11 cellular contexts compared by ENCODE assay signal in genomic region chr14:60652674-60653387, GRCh38. TPM values are rescaled to one million over a fixed set of nuclear protein-coding genes. Genes with fewer than 3 reads are reported as not detected.
DNase-seq lines count a peak whose midpoint lies in the region; ATAC-seq, FAIRE-seq and TF ChIP-seq lines count a peak whose summit lies in the region.
"Had no signal": no experiment of that assay in that cellular context is flagged by ENCODE, and none has a peak within 500 bp of the region (broad histone marks: within the 10 kb centered on the region; RNA-seq: fewer than 3 reads in every experiment).

No MANE protein-coding gene starts in this region.

- H3K4me1 Mint-ChIP-seq in MCF 10A (ENCODE audit: insufficient read depth, unreplicated experiment) = no peaks in the 10 kb centered on the region

- no peaks in the 10 kb centered on the region for H3K36me3 ChIP-seq in breast epithelium
- H3K36me3 ChIP-seq in hepatocyte (replicated peaks; ENCODE audit: insufficient read depth, low read depth) = no peaks in the 10 kb centered on the region
- H3K36me3 ChIP-seq in subcutaneous abdominal adipose tissue (ENCODE audit: control insufficient read depth in 5 of 5, insufficient read depth in 5 of 5, low read length in 5 of 5) = no peaks in the 10 kb centered on the region

- peak overlapping the region in 2 of 3 donors; percentile 2 to 8 for H3K4me3 ChIP-seq in breast epithelium
- no peak overlapping the region for H3K4me3 ChIP-seq in hepatocyte
- H3K4me3 ChIP-seq in subcutaneous abdominal adipose tissue (ENCODE audit: low read depth in 1 of 5, low read length in 5 of 5) = peak overlapping the region in 3 of 5 donors; percentile 7 to 48 (median 32)

- H4K20me1 ChIP-seq in hepatocyte (ENCODE audit: insufficient read depth, poor library complexity, severe bottlenecking) = peaks cover 6% of the 10 kb centered on the region

- no peak overlapping the region for H3K27ac ChIP-seq in breast epithelium
- peak overlapping the region; percentile 87 for H3K27ac ChIP-seq in hepatocyte
- no peak overlapping the region for H3K27ac ChIP-seq in subcutaneous abdominal adipose tissue (ENCODE audit: low read depth, low read length)

- TF ChIP-seq POLR2A in breast epithelium (IDR thresholded peaks at IDR 0.05) = no peak

- ATAC-seq in GM21825 (IDR thresholded peaks at IDR 0.05; ENCODE audit: unreplicated experiment) = no peak

- H3K4me1 ChIP-seq in breast epithelium (peaks cover 4 to 11% of the 10 kb centered on the region in 2 donors), hepatocyte (ENCODE audit: insufficient read depth) (peaks cover 13% of the 10 kb centered on the region), subcutaneous abdominal adipose tissue (ENCODE audit: control insufficient read depth in 5 of 5, insufficient read depth in 5 of 5, low read length in 5 of 5) (peaks cover 4 to 63% (median 56%) of the 10 kb centered on the region in 5 donors)

- WGBS in hepatocyte (ENCODE audit: low lambda C conversion rate, missing lambda C conversion rate) = 5% methylated on average over 37 of the region's 37 CpGs

- TF ChIP-seq CTCF in breast epithelium (IDR thresholded peaks at IDR 0.05) = no peak
- no peak for TF ChIP-seq CTCF in MCF 10A (IDR thresholded peaks at IDR 0.05; ENCODE audit: unreplicated experiment)
- TF ChIP-seq CTCF in hepatocyte (IDR thresholded peaks at IDR 0.05; ENCODE audit: poor library complexity) = no peak

- CTCF ChIA-PET in MCF 10A (lab: Yijun Ruan, JAX) = no interaction called here

- POLR2A ChIA-PET in MCF 10A (lab: Yijun Ruan, JAX) = no interaction called here

- DNase-seq in breast epithelium (ENCODE audit: low spot score in 2 of 2) = no peak
- no peak for DNase-seq in MCF 10A (ENCODE audit: unreplicated experiment)
- peak; percentile 81 for DNase-seq in NCI-H748 (lab: John Stamatoyannopoulos, UW; ENCODE audit: unreplicated experiment)
- no peak for DNase-seq in hepatocyte (ENCODE audit: low spot score)
- no peak for DNase-seq in frontal cortex (ENCODE audit: low spot score in 2 of 2)
- DNase-seq in COLO829 (ENCODE audit: low spot score) = no peak
- DNase-seq: GOT3, NCI-H1930, T-helper 1 cell had no signal

- H3K9me3 Mint-ChIP-seq in MCF 10A (ENCODE audit: unreplicated experiment) = no peaks in the 10 kb centered on the region

- no peak overlapping the region for H3K4me3 Mint-ChIP-seq in MCF 10A (ENCODE audit: unreplicated experiment)

- intact Hi-C loops in breast epithelium (cut with DNase I; ENCODE audit: low total_unique reads) (no loop called here), MCF 10A (cut with micrococcal nuclease) (loop anchor here (10.0 kb wide), 1 partner anchor 542 kb away; no protein-coding TSS in a partner anchor)

- BruUV-seq in MCF 10A (replicated peaks; lab: Mats Ljungman, UMichigan) = no TSS peak

- H3K36me3 Mint-ChIP-seq in MCF 10A (ENCODE audit: insufficient read depth, unreplicated experiment) = no peaks in the 10 kb centered on the region

- H2AFZ ChIP-seq in hepatocyte = peak overlapping the region; percentile 37

- no peaks in the 10 kb centered on the region for H3K79me2 ChIP-seq in hepatocyte

- H3K9me3 ChIP-seq in breast epithelium = no peaks in the 10 kb centered on the region
- H3K9me3 ChIP-seq in hepatocyte (ENCODE audit: low read depth) = no peaks in the 10 kb centered on the region
- no peaks in the 10 kb centered on the region for H3K9me3 ChIP-seq in subcutaneous abdominal adipose tissue (ENCODE audit: control insufficient read depth in 5 of 5, low read length in 5 of 5)

- H3K27me3 ChIP-seq in breast epithelium (peaks cover 0 to 98% of the 10 kb centered on the region in 2 donors), hepatocyte (peaks cover 96% of the 10 kb centered on the region), subcutaneous abdominal adipose tissue (ENCODE audit: control insufficient read depth in 5 of 5, insufficient read depth in 4 of 5, low read length in 5 of 5) (peaks cover 26 to 73% (median 68%) of the 10 kb centered on the region in 5 donors)

- no peaks in the 10 kb centered on the region for H3K9me2 ChIP-seq in hepatocyte (replicated peaks; ENCODE audit: insufficient read depth)

- FAIRE-seq in frontal cortex (lab: Jason Lieb, UNC) = no peak

- peaks cover 12% of the 10 kb centered on the region for H3K27me3 Mint-ChIP-seq in MCF 10A (ENCODE audit: insufficient read depth, unreplicated experiment)

- peak overlapping the region in 1 of 5 donors; percentile 54 for H3K9ac ChIP-seq in subcutaneous abdominal adipose tissue (ENCODE audit: low read length in 5 of 5)

- H3K27ac Mint-ChIP-seq in MCF 10A (ENCODE audit: low read depth, unreplicated experiment) = no peak overlapping the region

- peak overlapping the region; percentile 95 for H3K4me2 ChIP-seq in hepatocyte

RNA-seq across cellular contexts. Expression of gene SIX1, which starts 3.6 kb away (rescaled TPM):
- total RNA-seq in breast epithelium (10 to 100 TPM in 1 of 3 donors, 1 to 10 TPM in 2; 2.6 to 14.9 (median 5.0) TPM), MCF 10A (2022) (0.29 and 0.33 TPM in 2 replicates), hepatocyte (6.3 and 6.5 TPM in 2 replicates), frontal cortex (0.41 TPM)
- polyA plus RNA-seq in hepatocyte = 5.2 and 5.9 TPM in 2 replicates
